Comparison of ENCODE assay signal across 37 cellular contexts in genomic region chr6:1237636-1238035, GRCh38.
DNase-seq lines count a peak whose midpoint lies in the region; ATAC-seq, FAIRE-seq and TF ChIP-seq lines count a peak whose summit lies in the region.
"Had no signal": no experiment of that assay in that cellular context is flagged by ENCODE, and none has a peak within 500 bp of the region (broad histone marks: within the 10 kb centered on the region; RNA-seq: fewer than 3 reads in every experiment).

No MANE protein-coding gene starts in this region.

- intact Hi-C loops in HepG2 (cut with micrococcal nuclease; ENCODE audit: unreplicated experiment) (no loop called here), right lobe of liver (cut with DNase I) (no loop called here), esophagus muscularis mucosa (cut with DNase I) (no loop called here), ascending aorta (cut with DNase I) (no loop called here)

- CTCF ChIA-PET in HepG2 (lab: Yijun Ruan, JAX; ENCODE audit: low intra/inter-chr PET ratio, low total read pairs), result no interaction called here

- no peak for TF ChIP-seq POLR2A in HepG2 (IDR thresholded peaks at IDR 0.05; ENCODE audit: insufficient read depth in 1 of 2, low read depth in 2 of 2, low read length in 2 of 2)
- TF ChIP-seq POLR2A in right lobe of liver (IDR thresholded peaks at IDR 0.05), result no peak
- TF ChIP-seq POLR2A in esophagus muscularis mucosa (IDR thresholded peaks at IDR 0.05; ENCODE audit: low read depth), result no peak

- WGBS in HepG2 (ENCODE audit: low lambda C conversion rate), result 95% methylated on average over 15 of the region's 15 CpGs
- whole genome bisulfite sequencing in right lobe of liver (ENCODE audit: insufficient coverage, low coverage, low lambda C conversion rate, missing lambda C conversion rate), result 80% methylated on average over 14 of the region's 15 CpGs
- WGBS in esophagus muscularis mucosa, result 91% methylated on average over 15 of the region's 15 CpGs
- no CpG with 5 or more reads among the region's 15 CpGs for WGBS in neuronal stem cell (ENCODE audit: extremely low coverage in 2 of 2, insufficient read length in 2 of 2, insufficient replicate concordance in 1 of 2), 2 donors

- peak overlapping the region; percentile 39 for H3K4me3 Mint-ChIP-seq in glutamatergic neuron (ENCODE audit: unreplicated experiment)
- H3K4me3 Mint-ChIP-seq: B cell; CD14-positive monocyte; CD4-positive, alpha-beta T cell; CD4-positive, CD25-positive, alpha-beta regulatory T cell; CD8-positive, alpha-beta memory T cell; CD8-positive, alpha-beta T cell had no signal

- H3K4me1 Mint-ChIP-seq in glutamatergic neuron (ENCODE audit: low read depth, unreplicated experiment), result no peaks in the 10 kb centered on the region
- H3K4me1 Mint-ChIP-seq: B cell; CD14-positive monocyte; CD4-positive, alpha-beta memory T cell; CD4-positive, CD25-positive, alpha-beta regulatory T cell; CD8-positive, alpha-beta memory T cell had no signal

- no peak overlapping the region for H3K4ac ChIP-seq in neuronal stem cell (ENCODE audit: low read length)

- no peaks in the 10 kb centered on the region for H3K9me3 Mint-ChIP-seq in glutamatergic neuron (ENCODE audit: unreplicated experiment)
- H3K9me3 Mint-ChIP-seq: CD14-positive monocyte; CD4-positive, alpha-beta memory T cell; CD4-positive, alpha-beta T cell; CD4-positive, CD25-positive, alpha-beta regulatory T cell; CD8-positive, alpha-beta memory T cell; CD8-positive, alpha-beta T cell had no signal

- H3K36me3 Mint-ChIP-seq in glutamatergic neuron (ENCODE audit: unreplicated experiment), result no peaks in the 10 kb centered on the region
- H3K36me3 Mint-ChIP-seq: CD14-positive monocyte; CD4-positive, alpha-beta memory T cell; CD4-positive, CD25-positive, alpha-beta regulatory T cell; CD8-positive, alpha-beta memory T cell; CD8-positive, alpha-beta T cell had no signal

- H2BK15ac ChIP-seq in neuronal stem cell (ENCODE audit: low read length), result peak overlapping the region; percentile 38

- TF ChIP-seq CTCF in HepG2 (CRISPR knock-in tag; IDR thresholded peaks at IDR 0.05) (no peak), right lobe of liver (IDR thresholded peaks at IDR 0.05) (no peak), esophagus muscularis mucosa (IDR thresholded peaks at IDR 0.05) (no peak), glutamatergic neuron (IDR thresholded peaks at IDR 0.05; ENCODE audit: partially characterized antibody, unreplicated experiment) (no peak), ascending aorta (IDR thresholded peaks at IDR 0.05) (no peak)

- no peak overlapping the region for H4K8ac ChIP-seq in neuronal stem cell (ENCODE audit: low read depth, low read length)

- BruUV-seq in HepG2 (replicated peaks; lab: Mats Ljungman, UMichigan), result no TSS peak

- H3K4me3 ChIP-seq in HepG2 (replicated peaks in 1 of 3; ENCODE audit: insufficient read depth in 1 of 3, low read depth in 2 of 3, low read length in 3 of 3) (no peak overlapping the region), right lobe of liver (no peak overlapping the region), esophagus muscularis mucosa (no peak overlapping the region), neuronal stem cell (ENCODE audit: low read length in 2 of 2) (no peak overlapping the region), ascending aorta (no peak overlapping the region)
- H3K4me3 ChIP-seq: A549; BLaER1; BLaER1 treated with 17β-estradiol and CSF1 and Interleukin-3, amounts not matched to agents 10 nM and 100 nM had no signal

- peak overlapping the region; percentile 42 for H3K18ac ChIP-seq in neuronal stem cell (ENCODE audit: low read length)

- no peaks in the 10 kb centered on the region for H3K27me3 ChIP-seq in HepG2 (ENCODE audit: control insufficient read depth in 1 of 2, insufficient read depth in 2 of 2, low read length in 2 of 2)
- no peaks in the 10 kb centered on the region for H3K27me3 ChIP-seq in right lobe of liver
- no peaks in the 10 kb centered on the region for H3K27me3 ChIP-seq in esophagus muscularis mucosa
- peaks cover 0 to 5% (median 0%) of the 10 kb centered on the region in 3 experiments for H3K27me3 ChIP-seq in neuronal stem cell (ENCODE audit: control insufficient read depth in 3 of 3, insufficient read depth in 3 of 3, low read depth in 1 of 3, low read length in 3 of 3)
- no peaks in the 10 kb centered on the region for H3K27me3 ChIP-seq in ascending aorta
- H3K27me3 ChIP-seq: BLaER1; BLaER1 treated with 17β-estradiol and CSF1 and Interleukin-3, amounts not matched to agents 10 nM and 100 nM had no signal

- TF ChIP-seq RAD21 in HepG2 (CRISPR knock-in tag; IDR thresholded peaks at IDR 0.05), result no peak

- H3K23ac ChIP-seq in neuronal stem cell (ENCODE audit: low read depth, low read length, poor library complexity), result peak overlapping the region; percentile 30

- no peak overlapping the region for H4K91ac ChIP-seq in neuronal stem cell (ENCODE audit: low read depth, low read length, poor library complexity)

- H3K9ac ChIP-seq in HepG2 (ENCODE audit: insufficient read depth, low read depth, low read length) (no peak overlapping the region), neuronal stem cell (ENCODE audit: low read depth, low read length, poor library complexity) (no peak overlapping the region)
- H3K9ac ChIP-seq: BLaER1; BLaER1 treated with 17β-estradiol and CSF1 and Interleukin-3, amounts not matched to agents 10 nM and 100 nM had no signal

- no peak overlapping the region for H3K14ac ChIP-seq in neuronal stem cell (ENCODE audit: low read length)

- in situ Hi-C loops in HepG2 (cut with HindIII; ENCODE audit: extremely low pct_ligation_motif_present, low pct_unique_long_range_greater_than_20kb), result no loop called here

- H2BK120ac ChIP-seq in neuronal stem cell (ENCODE audit: low read depth, low read length), result no peak overlapping the region

- H3K27ac Mint-ChIP-seq in glutamatergic neuron (ENCODE audit: unreplicated experiment), result no peak overlapping the region
- H3K27ac Mint-ChIP-seq: B cell; CD14-positive monocyte; CD4-positive, alpha-beta memory T cell; CD4-positive, alpha-beta T cell; CD4-positive, CD25-positive, alpha-beta regulatory T cell; CD8-positive, alpha-beta T cell had no signal

- peaks cover 2% of the 10 kb centered on the region for H3K27me3 Mint-ChIP-seq in glutamatergic neuron (ENCODE audit: unreplicated experiment)
- H3K27me3 Mint-ChIP-seq: CD4-positive, CD25-positive, alpha-beta regulatory T cell had no signal

- H3K79me1 ChIP-seq in neuronal stem cell (ENCODE audit: low read depth, low read length), result no peaks in the 10 kb centered on the region

- H3K9me3 ChIP-seq in HepG2 (ENCODE audit: low read length), result no peaks in the 10 kb centered on the region
- no peaks in the 10 kb centered on the region for H3K9me3 ChIP-seq in right lobe of liver
- no peaks in the 10 kb centered on the region for H3K9me3 ChIP-seq in esophagus muscularis mucosa
- no peaks in the 10 kb centered on the region for H3K9me3 ChIP-seq in neuronal stem cell (replicated peaks in 1 of 2; ENCODE audit: control insufficient read depth in 2 of 2, insufficient read depth in 1 of 2, low read depth in 1 of 2, low read length in 2 of 2)
- H3K9me3 ChIP-seq in ascending aorta, result no peaks in the 10 kb centered on the region
- H3K9me3 ChIP-seq: A549; BE2C; BLaER1; BLaER1 treated with 17β-estradiol and CSF1 and Interleukin-3, amounts not matched to agents 10 nM and 100 nM; Caco-2 had no signal

- peaks cover 11% of the 10 kb centered on the region for H3K4me1 ChIP-seq in HepG2 (ENCODE audit: insufficient read depth, low read length)
- no peaks in the 10 kb centered on the region for H3K4me1 ChIP-seq in right lobe of liver
- peaks cover 0 to 7% (median 5%) of the 10 kb centered on the region in 4 donors for H3K4me1 ChIP-seq in esophagus muscularis mucosa
- H3K4me1 ChIP-seq in neuronal stem cell (ENCODE audit: control insufficient read depth in 2 of 2, insufficient read depth in 1 of 2, low read depth in 1 of 2, low read length in 2 of 2), result no peaks in the 10 kb centered on the region
- no peaks in the 10 kb centered on the region for H3K4me1 ChIP-seq in ascending aorta
- H3K4me1 ChIP-seq: A549; BE2C; BLaER1; BLaER1 treated with 17β-estradiol and CSF1 and Interleukin-3, amounts not matched to agents 10 nM and 100 nM; Caco-2 had no signal

- H2BK5ac ChIP-seq in neuronal stem cell (ENCODE audit: low read length), result no peak overlapping the region

- H2BK12ac ChIP-seq in neuronal stem cell (ENCODE audit: low read length), result no peak overlapping the region

- H2AFZ ChIP-seq in HepG2 (ENCODE audit: low read length) (no peak overlapping the region), neuronal stem cell (ENCODE audit: low read length) (no peak overlapping the region)

- no peak overlapping the region for H3K4me2 ChIP-seq in HepG2 (ENCODE audit: low read depth, low read length)
- H3K4me2 ChIP-seq in neuronal stem cell (ENCODE audit: insufficient read depth, low read length, poor library complexity, severe bottlenecking), result no peak overlapping the region
- H3K4me2 ChIP-seq: A549; BLaER1; BLaER1 treated with 17β-estradiol and CSF1 and Interleukin-3, amounts not matched to agents 10 nM and 100 nM had no signal

- FAIRE-seq in HepG2 (lab: Jason Lieb, UNC), result no peak
- FAIRE-seq: A204.1, A549, D721Med had no signal

- no peaks in the 10 kb centered on the region for H3K36me3 ChIP-seq in HepG2 (replicated peaks in 1 of 2; ENCODE audit: control insufficient read depth in 1 of 2, insufficient read depth in 2 of 2, low read length in 2 of 2)
- H3K36me3 ChIP-seq in right lobe of liver, result no peaks in the 10 kb centered on the region
- no peaks in the 10 kb centered on the region for H3K36me3 ChIP-seq in esophagus muscularis mucosa
- H3K36me3 ChIP-seq in neuronal stem cell (replicated peaks in 1 of 2; ENCODE audit: control insufficient read depth in 2 of 2, insufficient read depth in 2 of 2, low read length in 2 of 2), result no peaks in the 10 kb centered on the region
- H3K36me3 ChIP-seq in ascending aorta, result no peaks in the 10 kb centered on the region
- H3K36me3 ChIP-seq: BE2C; BLaER1; BLaER1 treated with 17β-estradiol and CSF1 and Interleukin-3, amounts not matched to agents 10 nM and 100 nM had no signal

- no peaks in the 10 kb centered on the region for H3K79me2 ChIP-seq in HepG2 (ENCODE audit: insufficient read depth, low read length)

- no peaks in the 10 kb centered on the region for H4K20me1 ChIP-seq in HepG2 (ENCODE audit: insufficient read depth, low read length)
- H4K20me1 ChIP-seq: BLaER1; BLaER1 treated with 17β-estradiol and CSF1 and Interleukin-3, amounts not matched to agents 10 nM and 100 nM had no signal

- ATAC-seq in HepG2, result no peak
- no peak for ATAC-seq in right lobe of liver
- no peak for ATAC-seq in HG03439 (IDR thresholded peaks at IDR 0.05; ENCODE audit: unreplicated experiment)
- no peak for ATAC-seq in HG03342 (IDR thresholded peaks at IDR 0.05; ENCODE audit: unreplicated experiment)
- ATAC-seq: A549; CD8-positive, alpha-beta T cell had no signal

- TF ChIP-seq EP300 in HepG2 (IDR thresholded peaks at IDR 0.05; ENCODE audit: low read depth in 2 of 2, low read length in 2 of 2) (no peak), HepG2 (CRISPR knock-in tag; IDR thresholded peaks at IDR 0.05; ENCODE audit: borderline replicate concordance) (no peak), esophagus muscularis mucosa (IDR thresholded peaks at IDR 0.05) (no peak)

- DNase-seq in HepG2 (ENCODE audit: low spot score), result no peak
- DNase-seq in right lobe of liver, result no peak
- DNase-seq in esophagus muscularis mucosa (ENCODE audit: extremely low spot score), result peak; percentile 68
- no peak for DNase-seq in glutamatergic neuron
- no peak for DNase-seq in neuronal stem cell (ENCODE audit: low spot score)
- DNase-seq in ascending aorta (ENCODE audit: low spot score in 2 of 2), result no peak
- DNase-seq: 8988T; ACHN; AML-193; BE2C; C1 segment of cervical spinal cord; Caco-2; Calu3; CD4-positive, alpha-beta memory T cell; CD4-positive, alpha-beta T cell; CD4-positive, CD25-positive, alpha-beta regulatory T cell; CD8-positive, alpha-beta memory T cell; CD8-positive, alpha-beta T cell; COR-L47; DMS 273 treated with DMSO at 0.1 percent for 48 hours; DMS153; DMS53; DMS79; DMS79 treated with DMSO at 0.1 percent for 48 hours; DND-41; EL had no signal

- H3K27ac ChIP-seq in HepG2 (ENCODE audit: extremely low read length, insufficient read depth, low read length) (no peak overlapping the region), right lobe of liver (no peak overlapping the region), esophagus muscularis mucosa (replicated peaks in 1 of 4) (no peak overlapping the region), neuronal stem cell (replicated peaks; ENCODE audit: low read length) (no peak overlapping the region), ascending aorta (no peak overlapping the region)
- H3K27ac ChIP-seq: 22Rv1; A549; BLaER1; BLaER1 treated with 17β-estradiol and CSF1 and Interleukin-3, amounts not matched to agents 10 nM and 100 nM; C4-2B had no signal

- POLR2A ChIA-PET in HepG2 (lab: Yijun Ruan, JAX), result interaction anchor here (2.3 kb wide), 1 partner anchor 30 kb away, joined by 7 read pairs; no protein-coding TSS in a partner anchor

- no peak overlapping the region for H2AK5ac ChIP-seq in neuronal stem cell (ENCODE audit: low read depth, low read length)
